ENCODE assay signal across 18 cellular contexts in the genomic region with DNA sequence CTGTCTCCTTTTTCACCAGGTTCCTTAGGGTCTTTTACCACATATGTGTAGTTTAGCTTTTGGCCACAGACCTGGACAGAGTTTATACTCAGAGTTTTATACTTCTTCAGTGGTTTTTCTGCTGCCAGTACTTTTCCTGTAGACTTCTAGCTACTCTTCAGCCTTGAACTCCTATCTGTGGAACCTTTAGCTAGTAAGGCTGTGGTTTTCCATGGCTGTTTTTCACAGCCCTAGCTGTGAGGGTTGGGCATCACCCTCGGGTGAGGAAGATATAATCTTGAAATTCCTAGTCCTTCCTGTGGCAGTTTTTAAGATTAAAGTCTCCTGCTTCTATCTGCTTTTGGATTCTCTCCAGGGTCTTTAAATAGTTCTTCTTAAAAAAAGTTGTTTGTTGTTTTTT.
A peak's percentile ranks its signal among the peaks of the same experiment; 100 is the strongest.
DNase-seq lines count a peak whose midpoint lies in the region; ATAC-seq, FAIRE-seq and TF ChIP-seq lines count a peak whose summit lies in the region.
"Had no signal": no experiment of that assay in that cellular context is flagged by ENCODE, and none has a peak within 500 bp of the region (broad histone marks: within the 10 kb centered on the region; RNA-seq: fewer than 3 reads in every experiment).

No MANE protein-coding gene starts in this region.

- H4K20me1 ChIP-seq in endothelial cell of umbilical vein (replicated peaks; ENCODE audit: control insufficient read depth, extremely low read depth, insufficient read depth, low read length) = no peaks in the 10 kb centered on the region
- H4K20me1 ChIP-seq in smooth muscle cell (ENCODE audit: low read depth) = no peaks in the 10 kb centered on the region
- H4K20me1 ChIP-seq: BLaER1 treated with 17β-estradiol and CSF1 and Interleukin-3, amounts not matched to agents 10 nM and 100 nM had no signal

- intact Hi-C loops in left ventricle myocardium inferior (cut with micrococcal nuclease) = no loop called here
- intact Hi-C loops in heart left ventricle (cut with DNase I) = no loop called here
- intact Hi-C loops in Panc1 (cut with micrococcal nuclease; ENCODE audit: unreplicated experiment) = no loop called here
- intact Hi-C loops in endothelial cell of umbilical vein (cut with micrococcal nuclease) = no loop called here
- intact Hi-C loops in sigmoid colon (cut with DNase I) = no loop called here

- H3K4me3 ChIP-seq in left ventricle myocardium inferior = no peak overlapping the region
- no peak overlapping the region for H3K4me3 ChIP-seq in heart left ventricle
- H3K4me3 ChIP-seq in Panc1 (ENCODE audit: low read depth in 2 of 2, low read length in 2 of 2) = no peak overlapping the region
- no peak overlapping the region for H3K4me3 ChIP-seq in endothelial cell of umbilical vein (replicated peaks in 1 of 3; ENCODE audit: insufficient read depth in 1 of 3, low read depth in 1 of 3, low read length in 3 of 3)
- no peak overlapping the region for H3K4me3 ChIP-seq in smooth muscle cell
- H3K4me3 ChIP-seq in sigmoid colon = no peak overlapping the region
- H3K4me3 ChIP-seq: BLaER1 treated with 17β-estradiol and CSF1 and Interleukin-3, amounts not matched to agents 10 nM and 100 nM had no signal

- H3K9ac ChIP-seq in endothelial cell of umbilical vein (replicated peaks; ENCODE audit: extremely low read depth, insufficient read depth, low read length) (no peak overlapping the region), smooth muscle cell (ENCODE audit: low read depth) (no peak overlapping the region)
- H3K9ac ChIP-seq: BLaER1 treated with 17β-estradiol and CSF1 and Interleukin-3, amounts not matched to agents 10 nM and 100 nM had no signal

- no peaks in the 10 kb centered on the region for H3K27me3 ChIP-seq in left ventricle myocardium inferior (ENCODE audit: low read depth)
- H3K27me3 ChIP-seq in heart left ventricle = no peaks in the 10 kb centered on the region
- no peaks in the 10 kb centered on the region for H3K27me3 ChIP-seq in Panc1 (ENCODE audit: control insufficient read depth, insufficient read depth, low read length)
- H3K27me3 ChIP-seq in endothelial cell of umbilical vein (ENCODE audit: control insufficient read depth in 2 of 2, insufficient read depth in 2 of 2, low read length in 2 of 2) = no peaks in the 10 kb centered on the region
- no peaks in the 10 kb centered on the region for H3K27me3 ChIP-seq in smooth muscle cell (ENCODE audit: low read depth)
- no peaks in the 10 kb centered on the region for H3K27me3 ChIP-seq in sigmoid colon
- H3K27me3 ChIP-seq: BLaER1 treated with 17β-estradiol and CSF1 and Interleukin-3, amounts not matched to agents 10 nM and 100 nM had no signal

- in situ Hi-C loops in Panc1 (cut with HindIII; ENCODE audit: low pct_unique_long_range_greater_than_20kb, low sequenced_read_pairs) = no loop called here

- peaks cover 8% of the 10 kb centered on the region for H3F3A ChIP-seq in smooth muscle cell (ENCODE audit: low read depth)

- FAIRE-seq in endothelial cell of umbilical vein (lab: Jason Lieb, UNC) = peak; percentile 47
- FAIRE-seq: GM12892, GM19239, H54 had no signal

- WGBS in heart left ventricle, 4 donors = 9 to 30% (median 16%) methylated on average over 1 of the region's 1 CpG
- 0% methylated on average over 1 of the region's 1 CpG for WGBS in smooth muscle cell (ENCODE audit: low lambda C conversion rate)
- 13 to 16% methylated on average over 1 of the region's 1 CpG for WGBS in sigmoid colon, 2 donors

- DNase-seq in left ventricle myocardium inferior = no peak
- no peak for DNase-seq in heart left ventricle
- no peak for DNase-seq in Panc1 (ENCODE audit: low read depth, low spot score)
- DNase-seq in endothelial cell of umbilical vein (ENCODE audit: low read depth, low spot score) = no peak
- DNase-seq in smooth muscle cell (lab: John Stamatoyannopoulos, UW; ENCODE audit: unreplicated experiment) = no peak
- no peak for DNase-seq in stimulated activated CD4-positive, alpha-beta T cell treated with anti-CD3 and anti-CD28 coated beads, Interleukin-1b, Interleukin-23, amount 100 ng/mL, for 48 hours
- DNase-seq in sigmoid colon = no peak
- DNase-seq in NCI-H1105 treated with DMSO at 0.1 percent for 48 hours (lab: John Stamatoyannopoulos, UW) = no peak
- DNase-seq: 8988T; ACHN; CD4-positive, CD25-positive, alpha-beta regulatory T cell; DMS79; GDM1 had no signal

- POLR2A ChIA-PET in Panc1 (lab: Charles Lee) = no interaction called here
- POLR2A ChIA-PET in endothelial cell of umbilical vein (lab: Charles Lee) = no interaction called here

- BruUV-seq in Panc1 (replicated peaks; lab: Mats Ljungman, UMichigan) (no TSS peak), endothelial cell of umbilical vein (replicated peaks; lab: Mats Ljungman, UMichigan) (no TSS peak)

- TF ChIP-seq EP300 in sigmoid colon (IDR thresholded peaks at IDR 0.05) = no peak

- H3K4me1 ChIP-seq in left ventricle myocardium inferior = peaks cover 11% of the 10 kb centered on the region
- peaks cover 0 to 14% (median 0%) of the 10 kb centered on the region in 12 donors for H3K4me1 ChIP-seq in heart left ventricle
- no peaks in the 10 kb centered on the region for H3K4me1 ChIP-seq in Panc1 (ENCODE audit: control insufficient read depth, insufficient read depth, low read length)
- no peaks in the 10 kb centered on the region for H3K4me1 ChIP-seq in endothelial cell of umbilical vein (ENCODE audit: control insufficient read depth, extremely low read depth, insufficient read depth, low read length)
- peaks cover 7% of the 10 kb centered on the region for H3K4me1 ChIP-seq in smooth muscle cell (ENCODE audit: low read depth)
- no peaks in the 10 kb centered on the region for H3K4me1 ChIP-seq in sigmoid colon

- H3K4me2 ChIP-seq in endothelial cell of umbilical vein (ENCODE audit: insufficient read depth, low read length) (no peak overlapping the region), smooth muscle cell (peak overlapping the region; percentile 53)
- H3K4me2 ChIP-seq: BLaER1 treated with 17β-estradiol and CSF1 and Interleukin-3, amounts not matched to agents 10 nM and 100 nM had no signal

- TF ChIP-seq POLR2A in heart left ventricle (IDR thresholded peaks at IDR 0.05) (no peak), endothelial cell of umbilical vein (IDR thresholded peaks at IDR 0.05; ENCODE audit: low read depth, low read length) (no peak), sigmoid colon (IDR thresholded peaks at IDR 0.05) (no peak)

- H2AFZ ChIP-seq in endothelial cell of umbilical vein (ENCODE audit: low read depth, low read length) (no peak overlapping the region), smooth muscle cell (ENCODE audit: low read depth) (no peak overlapping the region)

- H3K27ac ChIP-seq in left ventricle myocardium inferior (replicated peaks) (peak overlapping the region; percentile 20), heart left ventricle (peak overlapping the region in 1 of 12 donors; percentile 35), Panc1 (ENCODE audit: low read length) (no peak overlapping the region), endothelial cell of umbilical vein (ENCODE audit: insufficient read depth, low read depth, low read length) (no peak overlapping the region), smooth muscle cell (ENCODE audit: low read depth) (peak overlapping the region; percentile 40), sigmoid colon (no peak overlapping the region)
- H3K27ac ChIP-seq: BLaER1 treated with 17β-estradiol and CSF1 and Interleukin-3, amounts not matched to agents 10 nM and 100 nM had no signal

- H3K79me2 ChIP-seq in endothelial cell of umbilical vein (ENCODE audit: control insufficient read depth, insufficient read depth, low read length) (no peaks in the 10 kb centered on the region), smooth muscle cell (ENCODE audit: low read depth) (no peaks in the 10 kb centered on the region)

- dilution Hi-C loops in endothelial cell of umbilical vein (cut with MboI; ENCODE audit: extremely low pct_ligation_motif_present, low sequenced_read_pairs) = no loop called here

- H3K9me3 ChIP-seq in left ventricle myocardium inferior (replicated peaks) (no peaks in the 10 kb centered on the region), heart left ventricle (peaks cover 0 to 5% (median 0%) of the 10 kb centered on the region in 12 donors), Panc1 (ENCODE audit: control insufficient read depth, insufficient read depth, low read depth, low read length) (peaks cover 3% of the 10 kb centered on the region; the same call in 1 of the 2 replicates), endothelial cell of umbilical vein (replicated peaks; ENCODE audit: control insufficient read depth, insufficient read depth, low read length) (no peaks in the 10 kb centered on the region), smooth muscle cell (replicated peaks; ENCODE audit: low read depth) (peaks cover 4% of the 10 kb centered on the region), sigmoid colon (peaks cover 0 to 3% (median 1%) of the 10 kb centered on the region in 4 donors)

- no peak for TF ChIP-seq CTCF in left ventricle myocardium inferior (IDR thresholded peaks at IDR 0.05; ENCODE audit: borderline replicate concordance)
- TF ChIP-seq CTCF in heart left ventricle (IDR thresholded peaks at IDR 0.05) = no peak
- no peak for TF ChIP-seq CTCF in Panc1 (IDR thresholded peaks at IDR 0.05)
- no peak for TF ChIP-seq CTCF in endothelial cell of umbilical vein (IDR thresholded peaks at IDR 0.05; ENCODE audit: extremely low read depth in 1 of 2, insufficient read depth in 1 of 2, low read depth in 1 of 2, low read length in 2 of 2)
- TF ChIP-seq CTCF in smooth muscle cell (IDR thresholded peaks at IDR 0.05; ENCODE audit: borderline replicate concordance, insufficient read depth, poor library complexity, severe bottlenecking) = no peak
- TF ChIP-seq CTCF in sigmoid colon (IDR thresholded peaks at IDR 0.05) = no peak

- no peaks in the 10 kb centered on the region for H3K9me1 ChIP-seq in endothelial cell of umbilical vein (replicated peaks; ENCODE audit: control insufficient read depth, extremely low read depth, insufficient read depth, low read length)

- ATAC-seq in heart left ventricle (no peak), Panc1 (peak; percentile 58; the same call in 1 of the 2 replicates)
- ATAC-seq: HCT116 had no signal

- no peaks in the 10 kb centered on the region for H3K36me3 ChIP-seq in left ventricle myocardium inferior
- H3K36me3 ChIP-seq in heart left ventricle = no peaks in the 10 kb centered on the region
- H3K36me3 ChIP-seq in Panc1 (ENCODE audit: control insufficient read depth, insufficient read depth, low read length) = no peaks in the 10 kb centered on the region
- H3K36me3 ChIP-seq in endothelial cell of umbilical vein (ENCODE audit: control insufficient read depth in 2 of 2, extremely low read depth in 1 of 2, insufficient read depth in 2 of 2, low read length in 2 of 2) = no peaks in the 10 kb centered on the region
- no peaks in the 10 kb centered on the region for H3K36me3 ChIP-seq in smooth muscle cell (ENCODE audit: low read depth)
- no peaks in the 10 kb centered on the region for H3K36me3 ChIP-seq in sigmoid colon

- CTCF ChIA-PET in Panc1 (lab: Charles Lee) = no interaction called here
- CTCF ChIA-PET in endothelial cell of umbilical vein (lab: Charles Lee) = interaction anchor here (1.7 to 2.5 kb wide), 3 partner anchors 10 to 136 kb away, joined by 5 to 8 read pairs (median 6); no protein-coding TSS in a partner anchor

TF ChIP-seq in endothelial cell of umbilical vein, 7 proteins besides CTCF, POLR2A, EP300 and RAD21 (continues in another document):
- no peak for TF ChIP-seq GATA2 (IDR thresholded peaks at IDR 0.05; ENCODE audit: insufficient read depth, insufficient read length, low read depth, low read length)
- TF ChIP-seq MYC (IDR thresholded peaks at IDR 0.05; ENCODE audit: low read depth, low read length) = no peak

Comparison
In these comparisons a context has a peak if more than half of its experiments do, and no peak if none do; other contexts are left out.
1. H3K27ac ChIP-seq: peak in left ventricle myocardium inferior (single experiment) and smooth muscle cell (single experiment); none in Panc1 (single experiment), endothelial cell of umbilical vein (single experiment) and sigmoid colon (0 of 4).